31 cellular contexts compared by ENCODE assay signal in the genomic region with DNA sequence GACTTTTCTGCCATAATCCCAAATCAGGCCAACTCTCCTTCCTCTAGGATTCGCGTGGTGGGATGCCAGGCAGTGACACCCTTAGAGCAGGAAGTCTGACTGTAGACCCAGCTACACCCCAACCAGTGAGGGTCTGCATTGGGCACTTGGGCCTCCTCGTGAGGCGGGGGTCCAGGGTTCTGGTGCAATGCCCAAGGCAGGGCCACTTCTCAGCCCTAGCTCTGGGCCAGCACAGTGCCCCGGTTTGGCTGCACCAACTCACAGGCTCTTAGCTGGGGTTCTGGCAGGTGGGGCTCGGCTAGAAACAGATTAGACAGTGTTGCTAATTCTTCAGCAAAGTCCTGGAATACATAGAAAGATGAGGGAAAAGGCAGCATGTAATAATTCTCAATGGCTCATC.
"Had no signal": no experiment of that assay in that cellular context is flagged by ENCODE, and none has a peak within 500 bp of the region (broad histone marks: within the 10 kb centered on the region; RNA-seq: fewer than 3 reads in every experiment).

No MANE protein-coding gene starts in this region.

- H3K27ac ChIP-seq: ascending aorta, cardiac muscle cell, KMS-11, RWPE1 had no signal

- H3K4me1 Mint-ChIP-seq: activated CD4-positive, alpha-beta T cell treated with anti-CD3 and anti-CD28 coated beads, Interleukin-2, amount 10 ng/mL, durations not matched to agents 24 days and 14 days; activated CD8-positive, alpha-beta memory T cell treated with anti-CD3 and anti-CD28 coated beads, Interleukin-2, amount 10 ng/mL, durations not matched to agents 7 days and 5 days; activated naive CD8-positive, alpha-beta T cell treated with anti-CD3 and anti-CD28 coated beads for 36 hours; central memory CD8-positive, alpha-beta T cell had no signal

- H3K27me3 ChIP-seq: ascending aorta, cardiac muscle cell had no signal

- H3K9ac ChIP-seq: KMS-11 had no signal

- H3K9me3 Mint-ChIP-seq: activated CD4-positive, alpha-beta T cell treated with anti-CD3 and anti-CD28 coated beads, Interleukin-2, amount 10 ng/mL, durations not matched to agents 24 days and 14 days; activated naive CD8-positive, alpha-beta T cell treated with anti-CD3 and anti-CD28 coated beads for 36 hours; central memory CD8-positive, alpha-beta T cell; T-helper 1 cell treated with Interleukin-12 subunit alpha and Interleukin-12 subunit beta and Interleukin-4 antibody, amounts not matched to agents 30 μg/mL and 1 μg/mL, for 36 hours; T-helper 2 cell treated with Interferon-gamma antibody and Interleukin-4, amounts not matched to agents 5 μg/mL and 100 μg/mL, for 36 hours had no signal

- H3K4me3 Mint-ChIP-seq: activated CD4-positive, alpha-beta T cell treated with anti-CD3 and anti-CD28 coated beads, Interleukin-2, amount 10 ng/mL, durations not matched to agents 24 days and 14 days; activated CD8-positive, alpha-beta memory T cell treated with anti-CD3 and anti-CD28 coated beads, Interleukin-2, amount 10 ng/mL, durations not matched to agents 7 days and 5 days; activated naive CD8-positive, alpha-beta T cell treated with anti-CD3 and anti-CD28 coated beads for 36 hours; central memory CD8-positive, alpha-beta T cell; T-helper 1 cell treated with Interleukin-12 subunit alpha and Interleukin-12 subunit beta and Interleukin-4 antibody, amounts not matched to agents 30 μg/mL and 1 μg/mL, for 36 hours; T-helper 2 cell treated with Interferon-gamma antibody and Interleukin-4, amounts not matched to agents 5 μg/mL and 100 μg/mL, for 36 hours had no signal

- H3K27me3 Mint-ChIP-seq: activated CD4-positive, alpha-beta T cell treated with anti-CD3 and anti-CD28 coated beads, Interleukin-2, amount 10 ng/mL, durations not matched to agents 24 days and 14 days; activated CD8-positive, alpha-beta memory T cell treated with anti-CD3 and anti-CD28 coated beads, Interleukin-2, amount 10 ng/mL, durations not matched to agents 7 days and 5 days; activated naive CD8-positive, alpha-beta T cell treated with anti-CD3 and anti-CD28 coated beads for 36 hours; central memory CD8-positive, alpha-beta T cell had no signal

- H3K4me3 ChIP-seq: ascending aorta, cardiac muscle cell had no signal

- H3K9me3 ChIP-seq: ascending aorta had no signal

- H3K27ac Mint-ChIP-seq: activated CD4-positive, alpha-beta T cell treated with anti-CD3 and anti-CD28 coated beads, Interleukin-2, amount 10 ng/mL, durations not matched to agents 24 days and 14 days; activated CD8-positive, alpha-beta memory T cell treated with anti-CD3 and anti-CD28 coated beads, Interleukin-2, amount 10 ng/mL, durations not matched to agents 7 days and 5 days; T-helper 1 cell treated with Interleukin-12 subunit alpha and Interleukin-12 subunit beta and Interleukin-4 antibody, amounts not matched to agents 30 μg/mL and 1 μg/mL, for 36 hours; T-helper 2 cell treated with Interferon-gamma antibody and Interleukin-4, amounts not matched to agents 5 μg/mL and 100 μg/mL, for 36 hours had no signal

- ATAC-seq: activated CD8-positive, alpha-beta memory T cell treated with anti-CD3 and anti-CD28 coated beads, Interleukin-2, amount 10 ng/mL, durations not matched to agents 7 days and 5 days; PC-3; Right ventricle myocardium inferior had no signal

- FAIRE-seq: RCC 7860, TTC549 had no signal

- H3K4me2 ChIP-seq: KMS-11 had no signal

- DNase-seq: activated CD4-positive, alpha-beta T cell treated with anti-CD3 and anti-CD28 coated beads, Interleukin-2, amount 10 ng/mL, durations not matched to agents 24 days and 14 days; activated CD4-positive, alpha-beta T cell treated with anti-CD3 and anti-CD28 coated beads, Interleukin-2, amount 50 U/mL, for 4 hours; activated CD8-positive, alpha-beta memory T cell treated with anti-CD3 and anti-CD28 coated beads for 24 hours; activated CD8-positive, alpha-beta memory T cell treated with anti-CD3 and anti-CD28 coated beads, Interleukin-2, amount 10 ng/mL, durations not matched to agents 7 days and 5 days; activated CD8-positive, alpha-beta memory T cell treated with anti-CD3 and anti-CD28 coated beads, Interleukin-2, amount 50 U/mL, for 48 hours; activated effector memory CD4-positive, alpha-beta T cell treated with Interleukin-2 at 50 U/mL for 16 hours; activated naive CD4-positive, alpha-beta T cell treated with anti-CD3 and anti-CD28 coated beads, Interleukin-2, amount 50 U/mL, for 16 hours; activated naive CD8-positive, alpha-beta T cell treated with anti-CD3 and anti-CD28 coated beads for 36 hours; activated T-cell treated with anti-CD3 and anti-CD28 coated beads, Interleukin-2, amount 50 U/mL, for 48 hours; amniotic stem cell; MM.1S; MV-4-11; NCI-H1092; NCI-H1436 treated with DMSO at 0.1 percent for 48 hours; NCI-H1694 treated with DMSO at 0.1 percent for 48 hours; NCI-H2029; NCI-H510A; NCI-H526; NCI-H748 treated with DMSO at 0.1 percent for 48 hours; NK-92 treated with Interleukin-12 subunit alpha and Interleukin-12 subunit beta, amount 100 ng/mL, for 24 hours; PC-3 had no signal
